7 cellular contexts compared by ENCODE assay signal in genomic region chr3:71304684-71305083, GRCh38.
A peak's percentile ranks its signal among the peaks of the same experiment; 100 is the strongest.
DNase-seq lines count a peak whose midpoint lies in the region; TF ChIP-seq lines count a peak whose summit lies in the region.

No MANE protein-coding gene starts in this region.

- POLR2A ChIA-PET in OCI-LY7 (lab: Charles Lee): no interaction called here

- no peak overlapping the region for H2AFZ ChIP-seq in OCI-LY7 (ENCODE audit: low read length)

- no peaks in the 10 kb centered on the region for H3K4me1 ChIP-seq in OCI-LY7 (ENCODE audit: insufficient read depth, low read length, poor library complexity, severe bottlenecking)
- peaks cover 2 to 25% (median 17%) of the 10 kb centered on the region in 3 donors for H3K4me1 ChIP-seq in skeletal muscle tissue (ENCODE audit: control insufficient read depth in 3 of 3, insufficient read depth in 3 of 3, low read length in 3 of 3)

- H4K20me1 ChIP-seq in OCI-LY7 (ENCODE audit: insufficient read depth, low read length): peaks cover 11% of the 10 kb centered on the region

- peak; percentile 26; the same call in 1 of the 2 replicates for TF ChIP-seq CTCF in OCI-LY7 (conservative IDR thresholded peaks at IDR 0.05; ENCODE audit: low read length)

- CTCF ChIA-PET in OCI-LY7 (lab: Charles Lee; ENCODE audit: unreplicated experiment): no interaction called here

- H3K27me3 ChIP-seq in skeletal muscle tissue (ENCODE audit: control insufficient read depth in 3 of 3, insufficient read depth in 3 of 3, low read length in 3 of 3): no peaks in the 10 kb centered on the region

- intact Hi-C loops in OCI-LY7 (cut with micrococcal nuclease; ENCODE audit: unreplicated experiment): no loop called here

- DNase-seq in OCI-LY7 (ENCODE audit: low spot score) (no peak), astrocyte of the hippocampus (ENCODE audit: low read depth, low spot score) (peak; percentile 63), inferior parietal cortex (ENCODE audit: extremely low spot score) (peak; percentile 59), NCI-H69 (lab: John Stamatoyannopoulos, UW) (no peak), NCI-H128 (lab: John Stamatoyannopoulos, UW; ENCODE audit: unreplicated experiment) (no peak), NCI-H226 (no peak)

- BruUV-seq in OCI-LY7 (replicated peaks; lab: Mats Ljungman, UMichigan): no TSS peak

- H3K4me2 ChIP-seq in OCI-LY7 (ENCODE audit: low read length): peak overlapping the region; percentile 48; the same call in 1 of the 2 replicates

- H3K27ac ChIP-seq in OCI-LY7 (ENCODE audit: low read depth, low read length, poor library complexity, severe bottlenecking) (no peak overlapping the region), skeletal muscle tissue (ENCODE audit: low read depth, low read length) (peak overlapping the region; percentile 80)

- H3K9me3 ChIP-seq in OCI-LY7 (ENCODE audit: low read length): no peaks in the 10 kb centered on the region
- H3K9me3 ChIP-seq in skeletal muscle tissue (ENCODE audit: control insufficient read depth in 3 of 3, low read length in 3 of 3): no peaks in the 10 kb centered on the region

- peak overlapping the region in 1 of 3 donors; percentile 16 for H3K9ac ChIP-seq in skeletal muscle tissue (ENCODE audit: low read depth in 1 of 3, low read length in 3 of 3)

- H3K4me3 ChIP-seq in OCI-LY7 (ENCODE audit: low read depth, low read length, poor library complexity, severe bottlenecking) (no peak overlapping the region), skeletal muscle tissue (ENCODE audit: low read length in 3 of 3) (peak overlapping the region in 1 of 3 donors; percentile 79)

- H3K36me3 ChIP-seq in OCI-LY7 (ENCODE audit: insufficient read depth, low read length) (no peaks in the 10 kb centered on the region), skeletal muscle tissue (ENCODE audit: control insufficient read depth in 3 of 3, insufficient read depth in 3 of 3, low read length in 3 of 3) (no peaks in the 10 kb centered on the region)

- no peaks in the 10 kb centered on the region for H3K9me2 ChIP-seq in OCI-LY7 (ENCODE audit: insufficient read depth, low read length)

- no peaks in the 10 kb centered on the region for H3K79me2 ChIP-seq in OCI-LY7 (ENCODE audit: insufficient read depth, low read depth, low read length)

Comparison
In these comparisons a context has a peak if more than half of its experiments do, and no peak if none do; other contexts are left out.
1. DNase-seq: peak in astrocyte of the hippocampus (single experiment) and inferior parietal cortex (single experiment); none in OCI-LY7 (single experiment), NCI-H69 (single experiment), NCI-H128 (single experiment) and NCI-H226 (single experiment).